ENCODE assay signal across 1 cellular context in genomic region chr16:22206013-22206846, GRCh38.
A peak's percentile ranks its signal among the peaks of the same experiment; 100 is the strongest.
TF ChIP-seq lines count a peak whose summit lies in the region.

Gene EEF2K (plus strand): TSS chr16:22206278. CDS start chr16:22225730, 19,452 bp downstream.

TF ChIP-seq in HepG2, 621 proteins besides CTCF, POLR2A, EP300 and RAD21 (continued from another document and continues in another):
- TF ChIP-seq BCLAF1 (IDR thresholded peaks at IDR 0.05) (no peak), SP1 (IDR thresholded peaks at IDR 0.05) (no peak), SP1 (CRISPR knock-in tag; IDR thresholded peaks at IDR 0.05) (peak; percentile 84), SNAPC2 (CRISPR knock-in tag; IDR thresholded peaks at IDR 0.05) (peak; percentile 97), ZNF362 (CRISPR knock-in tag; IDR thresholded peaks at IDR 0.05; ENCODE audit: borderline replicate concordance) (peak; percentile 88), MXD1 (CRISPR knock-in tag; IDR thresholded peaks at IDR 0.05) (peak; percentile 77; the same call in 1 of the 2 replicates), ZNF850 (CRISPR knock-in tag; conservative IDR thresholded peaks at IDR 0.05) (no peak; the same call in none of the 2 replicates), ZNF280D (CRISPR knock-in tag; IDR thresholded peaks at IDR 0.05) (no peak), ZNF432 (CRISPR knock-in tag; IDR thresholded peaks at IDR 0.05; ENCODE audit: borderline replicate concordance) (no peak; the same call in 1 of the 2 replicates), E2F1 (CRISPR knock-in tag; IDR thresholded peaks at IDR 0.05) (peak; percentile 62; the same call in 1 of the 2 replicates), ZNF570 (CRISPR knock-in tag; IDR thresholded peaks at IDR 0.05; ENCODE audit: borderline replicate concordance) (no peak), ZSCAN22 (CRISPR knock-in tag; IDR thresholded peaks at IDR 0.05) (peak; percentile 82; the same call in 1 of the 2 replicates), TCF7 (IDR thresholded peaks at IDR 0.05; ENCODE audit: low read depth) (no peak), PLSCR1 (CRISPR knock-in tag; IDR thresholded peaks at IDR 0.05; ENCODE audit: borderline replicate concordance) (no peak), ZFP62 (CRISPR knock-in tag; IDR thresholded peaks at IDR 0.05) (0 out of 2 replicates have a peak, but pooled peaks have one; percentile 21), MXD4 (CRISPR knock-in tag; IDR thresholded peaks at IDR 0.05) (peak; percentile 99), ZNF20 (CRISPR knock-in tag; IDR thresholded peaks at IDR 0.05) (no peak), WIZ (CRISPR knock-in tag; IDR thresholded peaks at IDR 0.05) (no peak; the same call in 1 of the 2 replicates), ZNF34 (CRISPR knock-in tag; IDR thresholded peaks at IDR 0.05; ENCODE audit: borderline replicate concordance) (peak; percentile 97; the same call in 1 of the 2 replicates), PCBP1 (IDR thresholded peaks at IDR 0.05; ENCODE audit: borderline replicate concordance, low read depth, low read length) (no peak), NFKBIZ (CRISPR knock-in tag; IDR thresholded peaks at IDR 0.05) (peak; percentile 84), ZSCAN9 (CRISPR knock-in tag; IDR thresholded peaks at IDR 0.05; ENCODE audit: borderline replicate concordance) (peak; percentile 95), ZNF552 (CRISPR knock-in tag; IDR thresholded peaks at IDR 0.05; ENCODE audit: borderline replicate concordance) (no peak), ZNF224 (CRISPR knock-in tag; IDR thresholded peaks at IDR 0.05) (peak; percentile 94), AFF4 (CRISPR knock-in tag; IDR thresholded peaks at IDR 0.05) (0 out of 2 replicates have a peak, but pooled peaks have one; percentile 69), NFE2 (CRISPR knock-in tag; IDR thresholded peaks at IDR 0.05) (no peak), GRHL1 (CRISPR knock-in tag; conservative IDR thresholded peaks at IDR 0.05) (no peak), ZBTB46 (CRISPR knock-in tag; IDR thresholded peaks at IDR 0.05; ENCODE audit: borderline replicate concordance) (peak; percentile 87; the same call in 1 of the 2 replicates), HOXA3 (CRISPR knock-in tag; IDR thresholded peaks at IDR 0.05) (peak; percentile 98), THAP8 (CRISPR knock-in tag; IDR thresholded peaks at IDR 0.05; ENCODE audit: borderline replicate concordance) (no peak), ZNF460 (CRISPR knock-in tag; IDR thresholded peaks at IDR 0.05; ENCODE audit: borderline replicate concordance) (no peak; the same call in 1 of the 2 replicates), BRCA1 (CRISPR knock-in tag; IDR thresholded peaks at IDR 0.05) (peak; percentile 95), REXO4 (CRISPR knock-in tag; IDR thresholded peaks at IDR 0.05; ENCODE audit: borderline replicate concordance) (no peak), ZNF607 (CRISPR knock-in tag; IDR thresholded peaks at IDR 0.05; ENCODE audit: borderline replicate concordance) (peak; percentile 97), MAF1 (CRISPR knock-in tag; IDR thresholded peaks at IDR 0.05; ENCODE audit: borderline replicate concordance) (peak; percentile 84), LRRFIP1 (CRISPR knock-in tag; conservative IDR thresholded peaks at IDR 0.05) (no peak), ZNF614 (CRISPR knock-in tag; IDR thresholded peaks at IDR 0.05; ENCODE audit: borderline replicate concordance) (peak; percentile 92; the same call in 1 of the 2 replicates), RFXAP (CRISPR knock-in tag; IDR thresholded peaks at IDR 0.05; ENCODE audit: borderline replicate concordance) (peak; percentile 97), ZNF598 (CRISPR knock-in tag; IDR thresholded peaks at IDR 0.05; ENCODE audit: borderline replicate concordance) (peak; percentile 78; the same call in 1 of the 2 replicates)
